Comparison of ENCODE assay signal across 8 cellular contexts in genomic region chr17:32877164-32877764, GRCh38. TPM values are rescaled to one million over a fixed set of nuclear protein-coding genes. Genes with fewer than 3 reads are reported as not detected.
DNase-seq lines count a peak whose midpoint lies in the region; TF ChIP-seq lines count a peak whose summit lies in the region.

No MANE protein-coding gene starts in this region.

- H3K4me3 ChIP-seq in CD8-positive, alpha-beta memory T cell (ENCODE audit: low read length), result peak overlapping the region; percentile 47

- H3K4me1 ChIP-seq in CD8-positive, alpha-beta memory T cell (ENCODE audit: insufficient read depth, low read length), result peaks cover 18% of the 10 kb centered on the region

- peaks cover 0 to 4% (median 0%) of the 10 kb centered on the region in 3 donors for H3K36me3 Mint-ChIP-seq in CD8-positive, alpha-beta memory T cell

- no peaks in the 10 kb centered on the region for H3K9me3 ChIP-seq in CD8-positive, alpha-beta memory T cell (ENCODE audit: low read length)

- H3K4me1 Mint-ChIP-seq in CD8-positive, alpha-beta memory T cell, result peaks cover 10 to 16% (median 13%) of the 10 kb centered on the region in 3 donors

- H3K27ac Mint-ChIP-seq in CD8-positive, alpha-beta memory T cell, result peak overlapping the region; percentile 40 to 96 (median 90)

- CTCF ChIA-PET in CD8-positive, alpha-beta memory T cell (lab: Charles Lee), result interaction anchor here (0.6 to 5.4 kb wide), 28 partner anchors 9 to 526 kb away, joined by 3 to 74 read pairs (median 4); partner anchors contain the start of genes CDK5R1 and PSMD11

- peaks cover 3 to 6% of the 10 kb centered on the region in 2 donors for H3K27me3 Mint-ChIP-seq in CD8-positive, alpha-beta memory T cell

- TF ChIP-seq CTCF in GM20000 (IDR thresholded peaks at IDR 0.05; ENCODE audit: extremely low read depth, missing control alignments), result peak; percentile 89

- DNase-seq in CD8-positive, alpha-beta memory T cell, result peak; percentile 90 to 95 (median 93)
- DNase-seq in GM20000 (ENCODE audit: low spot score) (peak; percentile 98), HPDE6-E6E7 (ENCODE audit: extremely low spot score) (peak; percentile 85), NOMO-1 (lab: John Stamatoyannopoulos, UW; ENCODE audit: unreplicated experiment in 2 of 2) (peak; percentile 78 to 88), epidermal melanocyte (ENCODE audit: insufficient read length, low spot score) (peak; percentile 55), middle frontal gyrus (ENCODE audit: extremely low spot score, low spot score) (peak; percentile 72)
- DNase-seq in activated CD8-positive, alpha-beta memory T cell treated with anti-CD3 and anti-CD28 coated beads, Interleukin-2, amount 50 U/mL, for 24 hours (ENCODE audit: extremely low read depth), result peak; percentile 58
- peak; percentile 79 to 90 for DNase-seq in stimulated activated CD8-positive, alpha-beta memory T cell treated with anti-CD3 and anti-CD28 coated beads, Interleukin-15, amount 100 ng/mL, for 4 hours (ENCODE audit: low read depth in 2 of 2)

- H3K9me3 Mint-ChIP-seq in CD8-positive, alpha-beta memory T cell, result no peaks in the 10 kb centered on the region

- H3K4me3 Mint-ChIP-seq in CD8-positive, alpha-beta memory T cell, result peak overlapping the region; percentile 84 to 92 (median 86)

- H3K27ac ChIP-seq in CD8-positive, alpha-beta memory T cell (ENCODE audit: low read depth, low read length), result peak overlapping the region; percentile 72

- H3K27me3 ChIP-seq in CD8-positive, alpha-beta memory T cell (ENCODE audit: insufficient read depth, low read length, poor library complexity, severe bottlenecking), result no peaks in the 10 kb centered on the region

- POLR2A ChIA-PET in CD8-positive, alpha-beta memory T cell (lab: Charles Lee), result interaction anchor here (0.5 to 1.0 kb wide), 3 partner anchors 29 to 42 kb away, joined by 3 to 4 read pairs (median 3); no protein-coding TSS in a partner anchor

- H3K36me3 ChIP-seq in CD8-positive, alpha-beta memory T cell (ENCODE audit: insufficient read depth, low read length), result no peaks in the 10 kb centered on the region

RNA-seq across cellular contexts. Expression of gene MYO1D, which starts 0.3 kb away (rescaled TPM):
- 10 to 100 TPM; 11.5 to 15.8 TPM for total RNA-seq in CD8-positive, alpha-beta memory T cell
- polyA plus RNA-seq in CD8-positive, alpha-beta memory T cell, result 9.0 TPM

RNA-seq across cellular contexts. Expression of gene TMEM98, which starts 50.7 kb away (rescaled TPM):
- under 1 TPM; 0.22 to 0.26 TPM for total RNA-seq in CD8-positive, alpha-beta memory T cell
- not detected for polyA plus RNA-seq in CD8-positive, alpha-beta memory T cell

Comparison
In these comparisons a context has a peak if more than half of its experiments do, and no peak if none do; other contexts are left out.
1. Peak in every context shown above with its lines: DNase-seq, H3K4me3 ChIP-seq and H3K27ac ChIP-seq.